In the genomic region with DNA sequence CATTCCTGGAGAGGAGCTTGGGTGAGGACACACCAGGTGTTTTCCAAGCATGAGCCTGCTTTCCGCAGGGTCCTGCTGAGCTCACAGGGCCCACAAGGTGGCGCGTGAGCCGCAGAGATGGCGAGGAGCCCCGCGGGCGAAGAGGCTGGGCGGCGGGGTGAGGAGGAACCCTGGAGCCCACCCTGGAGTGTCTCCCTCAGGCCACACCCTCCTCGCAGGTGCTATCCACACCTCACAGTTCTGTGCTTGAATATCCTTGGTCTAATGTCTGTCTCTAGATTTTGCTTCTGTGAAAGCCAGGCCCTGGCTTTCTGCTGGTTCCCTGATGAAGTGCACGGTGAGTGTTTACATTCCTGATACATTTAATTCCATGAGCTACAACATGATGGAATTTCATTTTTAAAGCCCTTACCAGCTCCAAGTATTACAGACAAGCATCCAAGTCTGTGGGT, we compare ENCODE assay signal across 8 cellular contexts.
DNase-seq lines count a peak whose midpoint lies in the region; ATAC-seq and TF ChIP-seq lines count a peak whose summit lies in the region.

No MANE protein-coding gene starts in this region.

- peak; percentile 28 for DNase-seq in GM10266 (ENCODE audit: extremely low spot score)
- no peak for DNase-seq in HCT116 (ENCODE audit: low read depth, low spot score)
- peak in 1 of 2 experiments; percentile 12 for DNase-seq in PC-9
- no peak for DNase-seq in right atrium auricular region (ENCODE audit: low spot score)
- DNase-seq in suprapubic skin (ENCODE audit: low spot score in 2 of 2), result no peak
- DNase-seq in stimulated activated naive CD4-positive, alpha-beta T cell (lab: John Stamatoyannopoulos, UW), result no peak

- H3K9me2 ChIP-seq in HCT116 (ENCODE audit: insufficient read depth) (no peaks in the 10 kb centered on the region), PC-9 (ENCODE audit: insufficient read depth) (no peaks in the 10 kb centered on the region)

- RAD21 ChIA-PET in HCT116 (lab: Charles Lee; ENCODE audit: low non-redundant PET in 1 of 2, low total read pairs in 2 of 2, uncharacterized antibody in 2 of 2, unreplicated experiment in 2 of 2), result no interaction called here

- H3K36me3 ChIP-seq in HCT116 (ENCODE audit: control insufficient read depth in 1 of 2, insufficient read depth in 2 of 2, low read length in 2 of 2) (no peaks in the 10 kb centered on the region), PC-9 (ENCODE audit: low read depth) (no peaks in the 10 kb centered on the region), right atrium auricular region (no peaks in the 10 kb centered on the region), suprapubic skin (no peaks in the 10 kb centered on the region)

- H3K4me1 ChIP-seq in HCT116 (ENCODE audit: control insufficient read depth in 1 of 2, insufficient read depth in 2 of 2, low read length in 2 of 2), result no peaks in the 10 kb centered on the region
- 0 out of 2 replicates have a peak, but pooled peaks cover 4% of the 10 kb centered on the region for H3K4me1 ChIP-seq in PC-9 (replicated peaks; ENCODE audit: insufficient read depth)
- H3K4me1 ChIP-seq in right atrium auricular region, result no peaks in the 10 kb centered on the region
- H3K4me1 ChIP-seq in suprapubic skin, result no peaks in the 10 kb centered on the region

- H3K9ac ChIP-seq in HCT116 (ENCODE audit: low read length), result no peak overlapping the region

- POLR2A ChIA-PET in HCT116 (lab: Charles Lee), result no interaction called here
- POLR2A ChIA-PET in PC-9 (lab: Charles Lee; ENCODE audit: unreplicated experiment), result no interaction called here

- H4K20me1 ChIP-seq in HCT116 (ENCODE audit: insufficient read depth) (no peaks in the 10 kb centered on the region), PC-9 (ENCODE audit: insufficient read depth) (no peaks in the 10 kb centered on the region)

- no peak overlapping the region for H3K4me2 ChIP-seq in HCT116 (ENCODE audit: low read length)
- H3K4me2 ChIP-seq in PC-9, result no peak overlapping the region

- WGBS in suprapubic skin, result 11% methylated on average over 8 of the region's 12 CpGs

- H3K79me2 ChIP-seq in HCT116 (ENCODE audit: insufficient read depth, low read length), result no peaks in the 10 kb centered on the region
- no peaks in the 10 kb centered on the region for H3K79me2 ChIP-seq in PC-9 (ENCODE audit: low read depth)

- peak; percentile 85 for ATAC-seq in HCT116
- no peak for ATAC-seq in HG03469 (IDR thresholded peaks at IDR 0.05; ENCODE audit: unreplicated experiment)
- ATAC-seq in HG02938 (IDR thresholded peaks at IDR 0.05; ENCODE audit: unreplicated experiment), result no peak

- TF ChIP-seq CTCF in GM10266 (IDR thresholded peaks at IDR 0.05; ENCODE audit: control insufficient read depth, insufficient read depth, low read depth, missing control alignments) (peak; percentile 60), HCT116 (IDR thresholded peaks at IDR 0.05 in 2 of 3, conservative IDR thresholded peaks at IDR 0.05 in 1 of 3; ENCODE audit: borderline replicate concordance in 1 of 3, insufficient read depth in 1 of 3, low read depth in 2 of 3, low read length in 2 of 3) (peak in 2 of 3 experiments; percentile 66 to 67; a peak in 4 of 6 replicates), PC-9 (conservative IDR thresholded peaks at IDR 0.05) (peak; percentile 78), right atrium auricular region (IDR thresholded peaks at IDR 0.05) (peak; percentile 24 to 68), suprapubic skin (IDR thresholded peaks at IDR 0.05) (peak; percentile 20 to 51)

- CTCF ChIA-PET in HCT116 (lab: Charles Lee), result interaction anchor here (1.2 to 1.6 kb wide), 3 partner anchors 20 to 1311 kb away, joined by 3 to 7 read pairs (median 3); no protein-coding TSS in a partner anchor
- CTCF ChIA-PET in PC-9 (lab: Charles Lee), result no interaction called here

- no peak for TF ChIP-seq EP300 in suprapubic skin (IDR thresholded peaks at IDR 0.05)

- intact Hi-C loops in HCT116 (cut with micrococcal nuclease), result no loop called here
- intact Hi-C loops in PC-9 (cut with micrococcal nuclease; ENCODE audit: unreplicated experiment), result no loop called here

- BruUV-seq in HCT116 (replicated peaks; lab: Mats Ljungman, UMichigan) (no TSS peak), PC-9 (replicated peaks; lab: Mats Ljungman, UMichigan) (no TSS peak)

- H3K4me3 ChIP-seq in HCT116 (replicated peaks in 1 of 2; ENCODE audit: low read depth in 1 of 2, low read length in 2 of 2) (no peak overlapping the region), PC-9 (no peak overlapping the region), right atrium auricular region (no peak overlapping the region), suprapubic skin (no peak overlapping the region)

- H3K27me3 ChIP-seq in HCT116 (ENCODE audit: insufficient read depth, low read length), result peaks cover 3% of the 10 kb centered on the region; the same call in 1 of the 2 replicates
- H3K27me3 ChIP-seq in PC-9 (ENCODE audit: insufficient read depth, low read depth), result no peaks in the 10 kb centered on the region
- no peaks in the 10 kb centered on the region for H3K27me3 ChIP-seq in right atrium auricular region
- no peaks in the 10 kb centered on the region for H3K27me3 ChIP-seq in suprapubic skin

- no peak for TF ChIP-seq POLR2A in HCT116 (IDR thresholded peaks at IDR 0.05; ENCODE audit: borderline replicate concordance, extremely low read depth, insufficient read depth, insufficient read length)
- TF ChIP-seq POLR2A in suprapubic skin (IDR thresholded peaks at IDR 0.05), result no peak

- peak; percentile 58 for TF ChIP-seq RAD21 in HCT116 (IDR thresholded peaks at IDR 0.05; ENCODE audit: low read depth)

- no peak overlapping the region for H2AFZ ChIP-seq in HCT116 (ENCODE audit: low read depth, low read length, poor library complexity, severe bottlenecking)
- no peak overlapping the region for H2AFZ ChIP-seq in PC-9

- H3K9me3 ChIP-seq in HCT116 (ENCODE audit: control insufficient read depth in 1 of 2, insufficient read depth in 1 of 2, low read depth in 1 of 2, low read length in 2 of 2), result no peaks in the 10 kb centered on the region
- no peaks in the 10 kb centered on the region for H3K9me3 ChIP-seq in PC-9 (ENCODE audit: insufficient read depth, low read depth)
- H3K9me3 ChIP-seq in right atrium auricular region, result no peaks in the 10 kb centered on the region
- H3K9me3 ChIP-seq in suprapubic skin, result no peaks in the 10 kb centered on the region

- no peaks in the 10 kb centered on the region for H3F3A ChIP-seq in PC-9 (ENCODE audit: insufficient read depth, low read depth)

- H3K27ac ChIP-seq in HCT116 (ENCODE audit: low read depth, low read length) (no peak overlapping the region), PC-9 (no peak overlapping the region), right atrium auricular region (no peak overlapping the region), suprapubic skin (no peak overlapping the region)

TF ChIP-seq in HCT116, 20 proteins besides CTCF, POLR2A, EP300 and RAD21 (continues in another document):
- TF ChIP-seq, protein P1, sequence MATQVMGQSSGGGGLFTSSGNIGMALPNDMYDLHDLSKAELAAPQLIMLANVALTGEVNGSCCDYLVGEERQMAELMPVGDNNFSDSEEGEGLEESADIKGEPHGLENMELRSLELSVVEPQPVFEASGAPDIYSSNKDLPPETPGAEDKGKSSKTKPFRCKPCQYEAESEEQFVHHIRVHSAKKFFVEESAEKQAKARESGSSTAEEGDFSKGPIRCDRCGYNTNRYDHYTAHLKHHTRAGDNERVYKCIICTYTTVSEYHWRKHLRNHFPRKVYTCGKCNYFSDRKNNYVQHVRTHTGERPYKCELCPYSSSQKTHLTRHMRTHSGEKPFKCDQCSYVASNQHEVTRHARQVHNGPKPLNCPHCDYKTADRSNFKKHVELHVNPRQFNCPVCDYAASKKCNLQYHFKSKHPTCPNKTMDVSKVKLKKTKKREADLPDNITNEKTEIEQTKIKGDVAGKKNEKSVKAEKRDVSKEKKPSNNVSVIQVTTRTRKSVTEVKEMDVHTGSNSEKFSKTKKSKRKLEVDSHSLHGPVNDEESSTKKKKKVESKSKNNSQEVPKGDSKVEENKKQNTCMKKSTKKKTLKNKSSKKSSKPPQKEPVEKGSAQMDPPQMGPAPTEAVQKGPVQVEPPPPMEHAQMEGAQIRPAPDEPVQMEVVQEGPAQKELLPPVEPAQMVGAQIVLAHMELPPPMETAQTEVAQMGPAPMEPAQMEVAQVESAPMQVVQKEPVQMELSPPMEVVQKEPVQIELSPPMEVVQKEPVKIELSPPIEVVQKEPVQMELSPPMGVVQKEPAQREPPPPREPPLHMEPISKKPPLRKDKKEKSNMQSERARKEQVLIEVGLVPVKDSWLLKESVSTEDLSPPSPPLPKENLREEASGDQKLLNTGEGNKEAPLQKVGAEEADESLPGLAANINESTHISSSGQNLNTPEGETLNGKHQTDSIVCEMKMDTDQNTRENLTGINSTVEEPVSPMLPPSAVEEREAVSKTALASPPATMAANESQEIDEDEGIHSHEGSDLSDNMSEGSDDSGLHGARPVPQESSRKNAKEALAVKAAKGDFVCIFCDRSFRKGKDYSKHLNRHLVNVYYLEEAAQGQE (IDR thresholded peaks at IDR 0.05; ENCODE audit: low read depth), result no peak
- TF ChIP-seq, protein P2, sequence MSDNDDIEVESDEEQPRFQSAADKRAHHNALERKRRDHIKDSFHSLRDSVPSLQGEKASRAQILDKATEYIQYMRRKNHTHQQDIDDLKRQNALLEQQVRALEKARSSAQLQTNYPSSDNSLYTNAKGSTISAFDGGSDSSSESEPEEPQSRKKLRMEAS (IDR thresholded peaks at IDR 0.05), result no peak
- TF ChIP-seq, protein P3, sequence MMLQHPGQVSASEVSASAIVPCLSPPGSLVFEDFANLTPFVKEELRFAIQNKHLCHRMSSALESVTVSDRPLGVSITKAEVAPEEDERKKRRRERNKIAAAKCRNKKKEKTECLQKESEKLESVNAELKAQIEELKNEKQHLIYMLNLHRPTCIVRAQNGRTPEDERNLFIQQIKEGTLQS (IDR thresholded peaks at IDR 0.05), result no peak
- no peak for TF ChIP-seq ZFX (IDR thresholded peaks at IDR 0.05)
- no peak for TF ChIP-seq EZH2 (IDR thresholded peaks at IDR 0.05)
- TF ChIP-seq YY1 (IDR thresholded peaks at IDR 0.05; ENCODE audit: extremely low read depth, insufficient replicate concordance, low read depth, low read length), result no peak
- TF ChIP-seq JUND (IDR thresholded peaks at IDR 0.05), result no peak
